In the genomic region with DNA sequence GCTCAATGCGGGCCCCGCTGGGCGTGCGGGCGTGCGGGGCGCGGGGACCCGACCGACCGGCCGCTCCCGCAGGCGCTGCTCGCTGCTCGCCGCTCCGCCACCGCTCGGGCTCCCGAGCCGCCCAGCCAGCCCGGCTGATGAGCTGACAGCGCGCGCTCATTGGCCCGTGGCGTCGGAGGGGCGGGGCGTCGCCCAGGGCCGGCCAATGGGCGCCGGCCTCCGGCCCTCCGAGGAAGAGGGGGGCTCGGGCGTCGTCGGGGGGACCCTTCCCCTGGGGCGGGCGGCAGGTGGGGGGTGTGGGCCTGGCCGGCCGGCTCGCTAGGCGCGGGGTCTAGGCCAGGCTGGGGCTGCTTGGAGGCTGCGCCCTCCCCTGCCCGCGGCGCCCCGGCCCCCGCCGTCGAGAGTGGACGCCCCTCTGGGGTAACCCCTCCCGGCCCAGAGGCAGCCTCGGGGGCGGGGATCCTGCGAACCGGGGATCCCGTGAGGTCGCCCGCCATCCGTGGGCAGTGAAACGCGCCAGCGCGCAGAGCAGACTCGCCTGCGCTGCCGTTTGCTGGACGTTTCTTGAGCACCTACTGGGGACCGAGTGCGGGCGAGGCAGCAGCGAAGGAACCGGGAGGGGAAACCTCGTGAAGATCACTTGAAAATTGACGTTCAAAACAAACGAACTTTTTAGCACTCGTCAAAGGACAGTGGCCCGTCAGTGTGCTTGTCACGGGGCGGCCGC, we compare ENCODE assay signal across 8 cellular contexts. TPM values are rescaled to one million over a fixed set of nuclear protein-coding genes. Genes with fewer than 3 reads are reported as not detected.
A peak's percentile ranks its signal among the peaks of the same experiment; 100 is the strongest.
DNase-seq lines count a peak whose midpoint lies in the region; ATAC-seq and TF ChIP-seq lines count a peak whose summit lies in the region.

A gene (minus strand): TSS at position 111 of the 727 bp plus-strand sequence. CDS start 111 bp downstream, outside the sequence.

- POLR2A ChIA-PET in SK-N-SH (lab: Yijun Ruan, JAX), result interaction anchor here (0.7 kb wide), 1 partner anchor 70 kb away, joined by 3 read pairs; no protein-coding TSS in a partner anchor

- H3K36me3 ChIP-seq in SK-N-SH (replicated peaks in 1 of 2; ENCODE audit: control insufficient read depth in 1 of 2, insufficient read depth in 2 of 2, low read length in 1 of 2), result no peaks in the 10 kb centered on the region
- no peaks in the 10 kb centered on the region for H3K36me3 ChIP-seq in adrenal gland (replicated peaks in 1 of 2)
- H3K36me3 ChIP-seq in iPS-20b (ENCODE audit: insufficient read depth, low read depth, low read length), result no peaks in the 10 kb centered on the region

- H3K4me1 ChIP-seq in SK-N-SH (ENCODE audit: control insufficient read depth in 1 of 2, insufficient read depth in 2 of 2, low read depth in 1 of 2, low read length in 1 of 2), result peaks cover 0 to 6% of the 10 kb centered on the region in 2 experiments; a peak in 1 of 4 replicates
- peaks cover 0 to 9% of the 10 kb centered on the region in 2 donors for H3K4me1 ChIP-seq in adrenal gland (replicated peaks in 1 of 2)
- H3K4me1 ChIP-seq in iPS-20b (ENCODE audit: insufficient read depth, low read length), result no peaks in the 10 kb centered on the region

- no peak for TF ChIP-seq POLR2A in adrenal gland (IDR thresholded peaks at IDR 0.05)

- H3K4me2 ChIP-seq in SK-N-SH, result no peak within 1 kb of the TSS

- DNase-seq in SHP77 (lab: John Stamatoyannopoulos, UW) (peak; percentile 22 to 77), SHP77 treated with DMSO at 0.1 percent for 48 hours (lab: John Stamatoyannopoulos, UW) (no peak), SK-N-SH (peak; percentile 95), adrenal gland (peak; percentile 64 to 80 (median 71))
- DNase-seq in stimulated activated CD4-positive, alpha-beta T cell treated with anti-CD3 and anti-CD28 coated beads, Interleukin-2, amount 100 ng/mL, for 4 hours (ENCODE audit: low read depth), result peak; percentile 16

- H2AFZ ChIP-seq in SK-N-SH (ENCODE audit: low read depth), result no peak within 1 kb of the TSS

- H3K9me3 ChIP-seq in SK-N-SH, result no peaks in the 10 kb centered on the region
- H3K9me3 ChIP-seq in adrenal gland (replicated peaks in 1 of 3), result no peaks in the 10 kb centered on the region
- H3K9me3 ChIP-seq in iPS-20b (ENCODE audit: insufficient read depth, low read depth, low read length), result no peaks in the 10 kb centered on the region

- no peak for TF ChIP-seq RAD21 in SK-N-SH (IDR thresholded peaks at IDR 0.05; ENCODE audit: low read length)

- intact Hi-C loops in adrenal gland (cut with DNase I), result no loop called here

- H3K9me2 ChIP-seq in SK-N-SH, result no peaks in the 10 kb centered on the region

- WGBS in SK-N-SH (ENCODE audit: low lambda C conversion rate), result 35% methylated on average over 4 of the region's 87 CpGs
- 3 to 11% (median 3%) methylated on average over 19 to 87 of the region's 87 CpGs for WGBS in adrenal gland, 4 donors

- CTCF ChIA-PET in SK-N-SH (lab: Yijun Ruan, JAX), result interaction anchor here (0.6 to 5.6 kb wide), 5 partner anchors 52 to 1202 kb away, joined by 3 to 207 read pairs (median 4); no protein-coding TSS in a partner anchor

- TF ChIP-seq CTCF in SK-N-SH (IDR thresholded peaks at IDR 0.05) (no peak), adrenal gland (IDR thresholded peaks at IDR 0.05) (no peak)

- no peak for ATAC-seq in HG02623 (IDR thresholded peaks at IDR 0.05; ENCODE audit: unreplicated experiment)
- no peak for ATAC-seq in GM21423 (IDR thresholded peaks at IDR 0.05; ENCODE audit: unreplicated experiment)

- no peaks in the 10 kb centered on the region for H3F3A ChIP-seq in SK-N-SH (replicated peaks; ENCODE audit: insufficient read depth)

- H3K9ac ChIP-seq in SK-N-SH (no peak within 1 kb of the TSS), iPS-20b (ENCODE audit: low read depth, low read length) (no peak within 1 kb of the TSS)

- H3K4me3 ChIP-seq in SK-N-SH (ENCODE audit: low read depth in 2 of 2, low read length in 1 of 2) (peak within 1 kb of the TSS in 1 of 2 experiments; percentile 38; a peak in 2 of 4 replicates), adrenal gland (peak within 1 kb of the TSS in 1 of 4 donors; percentile 52), iPS-20b (ENCODE audit: low read length) (peak within 1 kb of the TSS; percentile 61)

- no peak for TF ChIP-seq EP300 in SK-N-SH (IDR thresholded peaks at IDR 0.05; ENCODE audit: borderline replicate concordance in 1 of 2, low read depth in 1 of 2, low read length in 1 of 2)

- no peaks in the 10 kb centered on the region for H3K79me2 ChIP-seq in SK-N-SH (ENCODE audit: insufficient read depth)

- no peaks in the 10 kb centered on the region for H3K27me3 ChIP-seq in SK-N-SH (ENCODE audit: insufficient read depth)
- H3K27me3 ChIP-seq in adrenal gland, result peaks cover 4% of the 10 kb centered on the region
- H3K27me3 ChIP-seq in iPS-20b (ENCODE audit: insufficient read depth, low read length), result peaks cover 59% of the 10 kb centered on the region

- H4K20me1 ChIP-seq in SK-N-SH (ENCODE audit: insufficient read depth), result no peaks in the 10 kb centered on the region

- H3K27ac ChIP-seq in SK-N-SH (ENCODE audit: low read depth in 2 of 2, low read length in 1 of 2) (no peak within 1 kb of the TSS; a peak in 1 of 4 replicates), adrenal gland (peak within 1 kb of the TSS in 1 of 5 donors; percentile 30), iPS-20b (ENCODE audit: low read length) (no peak within 1 kb of the TSS)

TF ChIP-seq in SK-N-SH, 30 proteins besides CTCF, POLR2A, EP300 and RAD21:
- TF ChIP-seq GATA2 (CRISPR knock-in tag; IDR thresholded peaks at IDR 0.05) (no peak), FOSL2 (IDR thresholded peaks at IDR 0.05; ENCODE audit: borderline replicate concordance, low read depth) (no peak), RFX5 (IDR thresholded peaks at IDR 0.05; ENCODE audit: low read length) (no peak), FOXJ3 (CRISPR knock-in tag; IDR thresholded peaks at IDR 0.05) (no peak), JUND (IDR thresholded peaks at IDR 0.05) (no peak)

RNA-seq across cellular contexts. Expression of the gene that starts here (rescaled TPM):
- polyA plus RNA-seq in SK-N-SH (2012; rRNA removed), result 0.06 and 0.56 TPM in 2 replicates
- polyA plus RNA-seq in SK-N-SH (2012; cell fraction: cytosol; rRNA removed), result 0.15 and 0.22 TPM in 2 replicates
- polyA plus RNA-seq in SK-N-SH (2012; cell fraction: nucleus; rRNA removed), result 0.24 and 0.47 TPM in 2 replicates
- 10 to 100 TPM in 6 of 8 donors, 1 to 10 TPM in 2; 3.7 to 34.0 (median 12.0) TPM for total RNA-seq in adrenal gland
- 1 to 10 TPM; 2.7 to 5.3 (median 4.2) TPM for polyA plus RNA-seq in adrenal gland

Comparison
In these comparisons a context has a peak if more than half of its experiments do, and no peak if none do; other contexts are left out.
1. Peak in DNase-seq in SK-N-SH; RNA of the gene not detected or under 1 TPM.